Comparison of ENCODE assay signal across 21 cellular contexts in genomic region chr11:78038697-78039313, GRCh38. TPM values are rescaled to one million over a fixed set of nuclear protein-coding genes. Genes with fewer than 3 reads are reported as not detected.
A peak's percentile ranks its signal among the peaks of the same experiment; 100 is the strongest.
DNase-seq lines count a peak whose midpoint lies in the region; ATAC-seq, FAIRE-seq and TF ChIP-seq lines count a peak whose summit lies in the region.
"Had no signal": no experiment of that assay in that cellular context is flagged by ENCODE, and none has a peak within 500 bp of the region (broad histone marks: within the 10 kb centered on the region; RNA-seq: fewer than 3 reads in every experiment).

No MANE protein-coding gene starts in this region.

- intact Hi-C loops in activated CD8-positive, alpha-beta T cell treated with anti-CD3 and anti-CD28 coated beads for 36 hours (cut with micrococcal nuclease): no loop called here
- intact Hi-C loops in OCI-LY7 (cut with micrococcal nuclease; ENCODE audit: unreplicated experiment): no loop called here

- H3K4me2 ChIP-seq in OCI-LY7 (ENCODE audit: low read length): no peak overlapping the region

- TF ChIP-seq CTCF in activated CD8-positive, alpha-beta T cell treated with anti-CD3 and anti-CD28 coated beads for 36 hours (IDR thresholded peaks at IDR 0.05): no peak
- TF ChIP-seq CTCF in lung (IDR thresholded peaks at IDR 0.05; ENCODE audit: control extremely low read depth, extremely low read depth) (no peak), OCI-LY7 (conservative IDR thresholded peaks at IDR 0.05; ENCODE audit: low read length) (no peak)

- 77 to 87% methylated on average over 8 of the region's 8 CpGs for WGBS in lung, 2 donors

- peaks cover 21% of the 10 kb centered on the region for H3K4me1 Mint-ChIP-seq in activated CD8-positive, alpha-beta T cell treated with anti-CD3 and anti-CD28 coated beads for 36 hours (ENCODE audit: low read depth)
- H3K4me1 Mint-ChIP-seq in activated CD8-positive, alpha-beta T cell treated with anti-CD3 and anti-CD28 coated beads, Interleukin-2, amount 10 ng/mL, durations not matched to agents 7 days and 5 days (ENCODE audit: low read depth): peaks cover 16% of the 10 kb centered on the region

- no peak overlapping the region for H3K4me3 Mint-ChIP-seq in activated CD8-positive, alpha-beta T cell treated with anti-CD3 and anti-CD28 coated beads for 36 hours
- no peak overlapping the region for H3K4me3 Mint-ChIP-seq in activated CD8-positive, alpha-beta T cell treated with anti-CD3 and anti-CD28 coated beads, Interleukin-2, amount 10 ng/mL, durations not matched to agents 7 days and 5 days
- H3K4me3 Mint-ChIP-seq: activated CD4-positive, alpha-beta T cell treated with anti-CD3 and anti-CD28 coated beads for 36 hours; CD4-positive, CD25-positive, alpha-beta regulatory T cell; endodermal cell; T-helper 1 cell treated with Interleukin-12 subunit alpha and Interleukin-12 subunit beta and Interleukin-4 antibody, amounts not matched to agents 30 μg/mL and 1 μg/mL, for 36 hours had no signal

- FAIRE-seq in urothelium cell line (lab: Jason Lieb, UNC): no peak
- FAIRE-seq: A549 had no signal

- no TSS peak for BruUV-seq in OCI-LY7 (replicated peaks; lab: Mats Ljungman, UMichigan)

- H3K9me3 ChIP-seq in lung (ENCODE audit: control insufficient read depth in 2 of 2, insufficient read depth in 1 of 2, low read length in 1 of 2): no peaks in the 10 kb centered on the region
- H3K9me3 ChIP-seq in OCI-LY7 (ENCODE audit: low read length): no peaks in the 10 kb centered on the region
- H3K9me3 ChIP-seq: A549, spleen had no signal

- H3K36me3 ChIP-seq in lung (ENCODE audit: control insufficient read depth in 2 of 2, insufficient read depth in 2 of 2, low read length in 2 of 2) (no peaks in the 10 kb centered on the region), OCI-LY7 (ENCODE audit: insufficient read depth, low read length) (no peaks in the 10 kb centered on the region)
- H3K36me3 ChIP-seq: cardiac muscle cell, spleen had no signal

- POLR2A ChIA-PET in activated CD8-positive, alpha-beta T cell treated with anti-CD3 and anti-CD28 coated beads for 36 hours (lab: Charles Lee): no interaction called here
- POLR2A ChIA-PET in activated CD8-positive, alpha-beta T cell treated with anti-CD3 and anti-CD28 coated beads, Interleukin-2, amount 10 ng/mL, durations not matched to agents 7 days and 5 days (lab: Charles Lee): interaction anchor here (1.2 to 1.5 kb wide), 2 partner anchors 44 to 101 kb away, joined by 3 to 5 read pairs; partner anchors contain the start of gene ALG8
- POLR2A ChIA-PET in OCI-LY7 (lab: Charles Lee): interaction anchor here (0.8 to 1.0 kb wide), 2 partner anchors 15 to 18 kb away, joined by 4 read pairs; no protein-coding TSS in a partner anchor

- no peaks in the 10 kb centered on the region for H3K9me3 Mint-ChIP-seq in activated CD8-positive, alpha-beta T cell treated with anti-CD3 and anti-CD28 coated beads for 36 hours
- H3K9me3 Mint-ChIP-seq in activated CD8-positive, alpha-beta T cell treated with anti-CD3 and anti-CD28 coated beads, Interleukin-2, amount 10 ng/mL, durations not matched to agents 7 days and 5 days (ENCODE audit: insufficient read depth): no peaks in the 10 kb centered on the region
- H3K9me3 Mint-ChIP-seq: endodermal cell; T-helper 1 cell treated with Interleukin-12 subunit alpha and Interleukin-12 subunit beta and Interleukin-4 antibody, amounts not matched to agents 30 μg/mL and 1 μg/mL, for 36 hours had no signal

- ATAC-seq in activated CD8-positive, alpha-beta T cell treated with anti-CD3 and anti-CD28 coated beads for 36 hours: no peak
- no peak for ATAC-seq in activated CD8-positive, alpha-beta T cell treated with anti-CD3 and anti-CD28 coated beads, Interleukin-2, amount 10 ng/mL, durations not matched to agents 7 days and 5 days
- no peak for ATAC-seq in lung (ENCODE audit: insufficient read depth, low FRiP score)
- no peak for ATAC-seq in GM19035 (IDR thresholded peaks at IDR 0.05; ENCODE audit: unreplicated experiment)
- ATAC-seq: A549 had no signal

- CTCF ChIA-PET in activated CD8-positive, alpha-beta T cell treated with anti-CD3 and anti-CD28 coated beads for 36 hours (lab: Charles Lee): interaction anchor here (2.5 to 3.1 kb wide), 2 partner anchors 39 to 44 kb away, joined by 8 to 10 read pairs; partner anchors contain the start of gene INTS4
- CTCF ChIA-PET in activated CD8-positive, alpha-beta T cell treated with anti-CD3 and anti-CD28 coated beads, Interleukin-2, amount 10 ng/mL, durations not matched to agents 7 days and 5 days (lab: Charles Lee): interaction anchor here (1.4 kb wide), 1 partner anchor 525 kb away, joined by 4 read pairs; no protein-coding TSS in a partner anchor
- CTCF ChIA-PET in OCI-LY7 (lab: Charles Lee; ENCODE audit: unreplicated experiment): no interaction called here

- DNase-seq in activated CD8-positive, alpha-beta T cell treated with anti-CD3 and anti-CD28 coated beads for 36 hours: no peak
- DNase-seq in activated CD8-positive, alpha-beta T cell treated with anti-CD3 and anti-CD28 coated beads, Interleukin-2, amount 10 ng/mL, durations not matched to agents 7 days and 5 days: no peak
- DNase-seq in astrocyte of the hippocampus (ENCODE audit: low read depth, low spot score) (peak; percentile 68), lung (ENCODE audit: low spot score) (peak; percentile 38), urothelium cell line (ENCODE audit: low spot score) (peak; percentile 53), OCI-LY7 (ENCODE audit: low spot score) (no peak), DMS79 (lab: John Stamatoyannopoulos, UW) (no peak)
- DNase-seq: activated CD4-positive, alpha-beta T cell treated with anti-CD3 and anti-CD28 coated beads for 36 hours; activated naive CD4-positive, alpha-beta T cell treated with anti-CD3 and anti-CD28 coated beads, Interleukin-2, amount 50 U/mL, for 16 hours; endodermal cell; GF-D8; KG1; mesenchymal stem cell; NCI-H1436 treated with DMSO at 0.1 percent for 48 hours; occipital lobe; spleen had no signal

- no peaks in the 10 kb centered on the region for H3K27me3 ChIP-seq in lung (ENCODE audit: control insufficient read depth, insufficient read depth)
- H3K27me3 ChIP-seq: cardiac muscle cell, spleen had no signal

- H3K27me3 Mint-ChIP-seq in activated CD8-positive, alpha-beta T cell treated with anti-CD3 and anti-CD28 coated beads for 36 hours: no peaks in the 10 kb centered on the region
- H3K27me3 Mint-ChIP-seq in activated CD8-positive, alpha-beta T cell treated with anti-CD3 and anti-CD28 coated beads, Interleukin-2, amount 10 ng/mL, durations not matched to agents 7 days and 5 days (ENCODE audit: low read depth): no peaks in the 10 kb centered on the region
- H3K27me3 Mint-ChIP-seq: activated CD4-positive, alpha-beta T cell treated with anti-CD3 and anti-CD28 coated beads for 36 hours; CD4-positive, CD25-positive, alpha-beta regulatory T cell had no signal

- H3K9me2 ChIP-seq in OCI-LY7 (ENCODE audit: insufficient read depth, low read length): no peaks in the 10 kb centered on the region

- peak overlapping the region; percentile 35 for H3K27ac Mint-ChIP-seq in activated CD8-positive, alpha-beta T cell treated with anti-CD3 and anti-CD28 coated beads for 36 hours
- H3K27ac Mint-ChIP-seq in activated CD8-positive, alpha-beta T cell treated with anti-CD3 and anti-CD28 coated beads, Interleukin-2, amount 10 ng/mL, durations not matched to agents 7 days and 5 days: no peak overlapping the region
- H3K27ac Mint-ChIP-seq: endodermal cell; T-helper 1 cell treated with Interleukin-12 subunit alpha and Interleukin-12 subunit beta and Interleukin-4 antibody, amounts not matched to agents 30 μg/mL and 1 μg/mL, for 36 hours had no signal

- H3K79me2 ChIP-seq in OCI-LY7 (ENCODE audit: insufficient read depth, low read depth, low read length): no peaks in the 10 kb centered on the region

- H4K20me1 ChIP-seq in OCI-LY7 (ENCODE audit: insufficient read depth, low read length): no peaks in the 10 kb centered on the region

- no peaks in the 10 kb centered on the region for H3K36me3 Mint-ChIP-seq in activated CD8-positive, alpha-beta T cell treated with anti-CD3 and anti-CD28 coated beads for 36 hours (ENCODE audit: low read depth)
- H3K36me3 Mint-ChIP-seq in activated CD8-positive, alpha-beta T cell treated with anti-CD3 and anti-CD28 coated beads, Interleukin-2, amount 10 ng/mL, durations not matched to agents 7 days and 5 days (ENCODE audit: low read depth): no peaks in the 10 kb centered on the region
- H3K36me3 Mint-ChIP-seq: CD4-positive, CD25-positive, alpha-beta regulatory T cell had no signal

- no peak overlapping the region for H3K4me3 ChIP-seq in lung
- H3K4me3 ChIP-seq in OCI-LY7 (ENCODE audit: low read depth, low read length, poor library complexity, severe bottlenecking): no peak overlapping the region
- H3K4me3 ChIP-seq: A549, cardiac muscle cell, spleen had no signal

- H3K4me1 ChIP-seq in lung (ENCODE audit: control insufficient read depth in 2 of 2, insufficient read depth in 2 of 2, low read length in 2 of 2): peaks cover 0 to 10% of the 10 kb centered on the region in 2 donors
- no peaks in the 10 kb centered on the region for H3K4me1 ChIP-seq in OCI-LY7 (ENCODE audit: insufficient read depth, low read length, poor library complexity, severe bottlenecking)

- peak overlapping the region in 1 of 2 donors; percentile 27 for H3K27ac ChIP-seq in lung (ENCODE audit: low read depth in 1 of 2, low read length in 1 of 2)
- no peak overlapping the region for H3K27ac ChIP-seq in OCI-LY7 (ENCODE audit: low read depth, low read length, poor library complexity, severe bottlenecking)
- H3K27ac ChIP-seq: cardiac muscle cell had no signal

- H2AFZ ChIP-seq in OCI-LY7 (ENCODE audit: low read length): no peak overlapping the region

RNA-seq across cellular contexts. Expression of gene KCTD14, which starts 15.7 kb away (rescaled TPM):
- under 1 TPM in 1 of 2 experiments, not detected in 1; 0.16 TPM for total RNA-seq in activated CD8-positive, alpha-beta T cell treated with anti-CD3 and anti-CD28 coated beads for 36 hours
- total RNA-seq in activated CD8-positive, alpha-beta T cell treated with anti-CD3 and anti-CD28 coated beads, Interleukin-2, amount 10 ng/mL, durations not matched to agents 7 days and 5 days: under 1 TPM; 0.21 to 0.47 TPM
- 10 to 100 TPM in 1 of 2 donors, 1 to 10 TPM in 1; 6.4 to 21.3 TPM for total RNA-seq in lung
- polyA plus RNA-seq in lung: 10 to 100 TPM; 14.8 to 24.0 TPM
- not detected in 2 replicates for total RNA-seq in OCI-LY7 (2014; rRNA removed; shearing (Covaris generic))
- not detected in 2 replicates for total RNA-seq in OCI-LY7 (2022)
- total RNA-seq: CD4-positive, CD25-positive, alpha-beta regulatory T cell had no signal

RNA-seq across cellular contexts. Expression of gene THRSP, which starts 24.9 kb away (rescaled TPM):
- not detected for total RNA-seq in activated CD8-positive, alpha-beta T cell treated with anti-CD3 and anti-CD28 coated beads for 36 hours
- total RNA-seq in activated CD8-positive, alpha-beta T cell treated with anti-CD3 and anti-CD28 coated beads, Interleukin-2, amount 10 ng/mL, durations not matched to agents 7 days and 5 days: not detected
- not detected for total RNA-seq in lung
- under 1 TPM; 0.03 to 0.12 TPM for polyA plus RNA-seq in lung
- not detected in 2 replicates for total RNA-seq in OCI-LY7 (2014; rRNA removed; shearing (Covaris generic))
- not detected in 2 replicates for total RNA-seq in OCI-LY7 (2022)
- total RNA-seq: activated CD4-positive, alpha-beta T cell treated with anti-CD3 and anti-CD28 coated beads for 36 hours; cardiac muscle cell; CD4-positive, CD25-positive, alpha-beta regulatory T cell; endodermal cell; occipital lobe; spleen had no signal
- polyA plus RNA-seq: A549, cardiac muscle cell had no signal

RNA-seq across cellular contexts. Expression of gene NDUFC2, which starts 40.9 kb away (rescaled TPM):
- 100 to 1,000 TPM; 169 to 179 TPM for total RNA-seq in activated CD8-positive, alpha-beta T cell treated with anti-CD3 and anti-CD28 coated beads for 36 hours
- 100 to 1,000 TPM; 193 TPM for total RNA-seq in activated CD8-positive, alpha-beta T cell treated with anti-CD3 and anti-CD28 coated beads, Interleukin-2, amount 10 ng/mL, durations not matched to agents 7 days and 5 days
- total RNA-seq in lung (100 to 1,000 TPM in 1 of 2 donors, 10 to 100 TPM in 1; 55.7 to 190 TPM), OCI-LY7 (2022) (95.7 and 106 TPM in 2 replicates)
- 100 to 1,000 TPM; 160 to 182 TPM for polyA plus RNA-seq in lung
- total RNA-seq in OCI-LY7 (2014; rRNA removed; shearing (Covaris generic)): 21.6 and 53.3 TPM in 2 replicates

RNA-seq across cellular contexts. Expression of gene INTS4, which starts 44.3 kb away (rescaled TPM):
- 10 to 100 TPM; 44.4 to 45.8 TPM for total RNA-seq in activated CD8-positive, alpha-beta T cell treated with anti-CD3 and anti-CD28 coated beads for 36 hours
- 10 to 100 TPM; 45.1 to 51.2 TPM for total RNA-seq in activated CD8-positive, alpha-beta T cell treated with anti-CD3 and anti-CD28 coated beads, Interleukin-2, amount 10 ng/mL, durations not matched to agents 7 days and 5 days
- total RNA-seq in lung (10 to 100 TPM; 29.3 to 56.2 TPM), OCI-LY7 (2022) (56.4 and 57.0 TPM in 2 replicates)
- polyA plus RNA-seq in lung: 10 to 100 TPM; 15.8 to 16.4 TPM
- total RNA-seq in OCI-LY7 (2014; rRNA removed; shearing (Covaris generic)): 50.6 and 57.1 TPM in 2 replicates

Comparison
In these comparisons a context has a peak if more than half of its experiments do, and no peak if none do; other contexts are left out.
1. DNase-seq: peak in astrocyte of the hippocampus (single experiment), lung (single experiment) and urothelium cell line (single experiment); none in activated CD8-positive, alpha-beta T cell treated with anti-CD3 and anti-CD28 coated beads for 36 hours (single experiment), activated CD8-positive, alpha-beta T cell treated with anti-CD3 and anti-CD28 coated beads, Interleukin-2, amount 10 ng/mL, durations not matched to agents 7 days and 5 days (single experiment), OCI-LY7 (single experiment) and DMS79 (single experiment).
2. RNA of gene KCTD14, which starts 15.7 kb away (total RNA-seq): 6.4 to 21.3 TPM in lung; 0.21 to 0.47 TPM in activated CD8-positive, alpha-beta T cell treated with anti-CD3 and anti-CD28 coated beads, Interleukin-2, amount 10 ng/mL, durations not matched to agents 7 days and 5 days, not detected in OCI-LY7 and 0.16 TPM in activated CD8-positive, alpha-beta T cell treated with anti-CD3 and anti-CD28 coated beads for 36 hours; every median in the first group is over 4 times any median in the second.